Comparison of ENCODE assay signal across 8 cellular contexts in the genomic region with DNA sequence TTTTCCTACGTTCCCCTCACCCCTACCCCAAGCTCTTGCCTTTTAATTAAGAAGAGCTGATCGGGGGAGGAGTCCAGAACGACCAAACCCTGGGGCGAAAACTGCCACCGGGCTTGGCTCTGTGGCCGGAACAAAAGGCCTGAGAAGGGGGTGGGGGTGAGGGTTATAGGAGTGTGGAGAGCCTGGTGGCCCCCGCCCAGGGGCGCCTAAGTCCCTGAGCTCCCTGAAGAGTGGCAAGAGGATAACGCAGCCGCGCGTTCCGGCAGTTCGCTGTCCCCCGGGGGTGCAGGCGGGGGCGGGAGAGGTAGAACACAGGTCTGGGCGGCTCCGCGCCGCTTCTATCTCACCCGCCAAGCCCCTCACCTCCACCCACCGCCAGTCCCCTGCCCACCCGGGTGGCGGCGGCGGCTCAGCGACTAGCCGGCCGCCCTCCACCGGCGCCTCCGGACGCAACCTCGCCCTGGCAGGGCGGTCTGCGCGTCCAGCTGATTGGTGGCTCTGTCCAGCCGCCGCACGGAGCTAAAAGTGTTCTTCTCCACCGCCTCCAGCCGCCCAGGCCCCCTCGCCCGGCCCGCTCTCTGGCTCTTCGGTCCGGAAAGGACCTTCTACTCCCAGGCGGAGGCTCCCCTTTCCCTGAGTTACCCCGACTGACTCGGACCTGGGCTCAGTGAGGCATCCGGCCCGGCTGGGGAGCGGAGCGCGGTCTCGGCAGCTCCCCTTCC. TPM values are rescaled to one million over a fixed set of nuclear protein-coding genes. Genes with fewer than 3 reads are reported as not detected.
DNase-seq lines count a peak whose midpoint lies in the region; ATAC-seq and TF ChIP-seq lines count a peak whose summit lies in the region.

No MANE protein-coding gene starts in this region.

- in situ Hi-C loops in IMR-90 (cut with MboI; ENCODE audit: low sequenced_read_pairs): loop anchor here (10.0 to 25.0 kb wide), 4 partner anchors 216 to 1443 kb away; no protein-coding TSS in a partner anchor

- peak overlapping the region; percentile 86 for H4K91ac ChIP-seq in IMR-90 (ENCODE audit: insufficient read depth, low read depth, low read length)

- H3K56ac ChIP-seq in IMR-90 (ENCODE audit: extremely low read depth, insufficient read depth, low read length): peak overlapping the region; percentile 97

- peak overlapping the region; percentile 92 for H3K18ac ChIP-seq in IMR-90 (ENCODE audit: low read depth, low read length)

- TF ChIP-seq RAD21 in IMR-90 (IDR thresholded peaks at IDR 0.05; ENCODE audit: low read length): no peak

- peaks cover 12 to 16% of the 10 kb centered on the region in 2 experiments for H3K79me1 ChIP-seq in IMR-90 (ENCODE audit: low read depth in 1 of 2, low read length in 2 of 2)

- CTCF ChIA-PET in IMR-90 (lab: Yijun Ruan, JAX): interaction anchor here (0.6 to 1.8 kb wide), 4 partner anchors 20 to 874 kb away, joined by 3 to 5 read pairs (median 4); no protein-coding TSS in a partner anchor

- H3K36me3 ChIP-seq in IMR-90 (ENCODE audit: control insufficient read depth, insufficient read depth, low read length): no peaks in the 10 kb centered on the region
- no peaks in the 10 kb centered on the region for H3K36me3 ChIP-seq in right lobe of liver

- dilution Hi-C loops in IMR-90 (cut with HindIII; ENCODE audit: low sequenced_read_pairs, unreplicated experiment): no loop called here

- H3K14ac ChIP-seq in IMR-90 (replicated peaks; ENCODE audit: low read depth, low read length): peak overlapping the region; percentile 90

- TF ChIP-seq CTCF in 22Rv1 (IDR thresholded peaks at IDR 0.05): no peak
- TF ChIP-seq CTCF in IMR-90 (conservative IDR thresholded peaks at IDR 0.05; ENCODE audit: low read depth, low read length): no peak
- TF ChIP-seq CTCF in cardiac fibroblast (IDR thresholded peaks at IDR 0.05; ENCODE audit: low read depth, low read length): no peak
- TF ChIP-seq CTCF in right lobe of liver (IDR thresholded peaks at IDR 0.05): no peak
- no peak for TF ChIP-seq CTCF in natural killer cell (IDR thresholded peaks at IDR 0.05)

- peak; percentile 60; the same call in 1 of the 2 replicates for TF ChIP-seq POLR2A in IMR-90 (IDR thresholded peaks at IDR 0.05; ENCODE audit: low read depth, low read length)
- no peak for TF ChIP-seq POLR2A in right lobe of liver (IDR thresholded peaks at IDR 0.05)

- no peak overlapping the region for H3K27ac Mint-ChIP-seq in natural killer cell

- no peaks in the 10 kb centered on the region for H3K27me3 ChIP-seq in IMR-90 (ENCODE audit: control insufficient read depth, insufficient read depth, low read length)
- H3K27me3 ChIP-seq in right lobe of liver: peaks cover 4 to 37% of the 10 kb centered on the region in 2 donors

- H3K27me3 Mint-ChIP-seq in natural killer cell (ENCODE audit: low read depth in 2 of 2): peaks cover 44 to 56% of the 10 kb centered on the region in 2 donors

- DNase-seq in IMR-90 (peak; percentile 65), cardiac fibroblast (ENCODE audit: low read depth in 2 of 2) (peak; percentile 51 to 55), right lobe of liver (peak in 2 of 3 donors; percentile 19 to 48), MV-4-11 (lab: John Stamatoyannopoulos, UW) (no peak), natural killer cell (no peak), NCI-H2029 (lab: John Stamatoyannopoulos, UW) (no peak)

- no peaks in the 10 kb centered on the region for H4K20me1 ChIP-seq in IMR-90 (ENCODE audit: insufficient read depth, low read length)

- peak overlapping the region; percentile 85 for H2AFZ ChIP-seq in IMR-90 (replicated peaks; ENCODE audit: low read length, poor library complexity)

- intact Hi-C loops in IMR-90 (cut with micrococcal nuclease) (loop anchor here (1.0 to 10.0 kb wide), 7 partner anchors 18 to 1613 kb away; no protein-coding TSS in a partner anchor), right lobe of liver (cut with DNase I) (no loop called here), natural killer cell (cut with micrococcal nuclease) (no loop called here)

- H3K4me2 ChIP-seq in IMR-90 (ENCODE audit: low read depth, low read length): peak overlapping the region; percentile 96

- WGBS in IMR-90 (ENCODE audit: extremely low coverage in 2 of 2, insufficient read length in 1 of 2), 2 experiments: no CpG with 5 or more reads among the region's 57 CpGs
- 2% methylated on average over 15 of the region's 57 CpGs for WGBS in right lobe of liver (ENCODE audit: insufficient coverage, low coverage, low lambda C conversion rate, missing lambda C conversion rate)

- H3K9me3 ChIP-seq in IMR-90 (ENCODE audit: control insufficient read depth, insufficient read depth, low read length) (no peaks in the 10 kb centered on the region), right lobe of liver (no peaks in the 10 kb centered on the region)

- H3K36me3 Mint-ChIP-seq in natural killer cell: peaks cover 19% of the 10 kb centered on the region

- H3K9me3 Mint-ChIP-seq in natural killer cell: peaks cover 8 to 12% of the 10 kb centered on the region in 2 donors

- peak overlapping the region; percentile 42; the same call in 1 of the 2 replicates for H2AK5ac ChIP-seq in IMR-90 (ENCODE audit: low read depth, low read length)

- H3K4me3 Mint-ChIP-seq in natural killer cell: no peak overlapping the region

- POLR2A ChIA-PET in IMR-90 (lab: Charles Lee; ENCODE audit: unreplicated experiment): interaction anchor here (0.5 to 1.0 kb wide), 4 partner anchors 23 to 972 kb away, joined by 3 to 7 read pairs (median 3); no protein-coding TSS in a partner anchor

- peaks cover 2% of the 10 kb centered on the region for H3K9me1 ChIP-seq in IMR-90 (ENCODE audit: insufficient read depth, low read length)

- BruUV-seq in IMR-90 (replicated peaks; lab: Mats Ljungman, UMichigan): TSS peak; percentile 30

- peak overlapping the region; percentile 96 for H3K9ac ChIP-seq in IMR-90 (ENCODE audit: low read depth, low read length)

- no peaks in the 10 kb centered on the region for H3K4me1 Mint-ChIP-seq in natural killer cell

- peak overlapping the region; percentile 88 for H4K5ac ChIP-seq in IMR-90 (ENCODE audit: low read depth, low read length)

- H2AK9ac ChIP-seq in IMR-90 (replicated peaks; ENCODE audit: low read depth, low read length, poor library complexity): peak overlapping the region; percentile 76

- H2BK20ac ChIP-seq in IMR-90 (ENCODE audit: low read depth, low read length): peak overlapping the region; percentile 9; the same call in 1 of the 2 replicates

- H4K8ac ChIP-seq in IMR-90 (ENCODE audit: low read depth in 2 of 2, low read length in 2 of 2): peak overlapping the region; percentile 75 to 82

- H2BK15ac ChIP-seq in IMR-90 (ENCODE audit: low read depth, low read length): no peak overlapping the region

- H3K4me3 ChIP-seq in IMR-90 (ENCODE audit: insufficient read depth, low read depth, low read length) (peak overlapping the region; percentile 70), cardiac fibroblast (replicated peaks in 1 of 2; ENCODE audit: low read depth in 2 of 2, low read length in 2 of 2) (peak overlapping the region; percentile 60 to 65), right lobe of liver (peak overlapping the region in 1 of 3 donors; percentile 26)

- H2BK5ac ChIP-seq in IMR-90 (ENCODE audit: low read depth, low read length, poor library complexity, severe bottlenecking): peak overlapping the region; percentile 93

- H3K4me1 ChIP-seq in IMR-90 (ENCODE audit: control insufficient read depth, insufficient read depth, low read length) (peaks cover 6% of the 10 kb centered on the region), right lobe of liver (peaks cover 0 to 9% (median 4%) of the 10 kb centered on the region in 4 donors)

- peak overlapping the region; percentile 82 for H2BK120ac ChIP-seq in IMR-90 (ENCODE audit: low read depth, low read length)

- H3K23ac ChIP-seq in IMR-90 (ENCODE audit: low read depth, low read length): peak overlapping the region; percentile 39

- ATAC-seq in IMR-90 (ENCODE audit: low read depth) (peak; percentile 48), right lobe of liver (peak; percentile 43 to 58 (median 46)), natural killer cell (no peak), GM21717 (IDR thresholded peaks at IDR 0.05; ENCODE audit: unreplicated experiment) (no peak)

- peak overlapping the region; percentile 61 for H3K4ac ChIP-seq in IMR-90 (ENCODE audit: low read depth, low read length)

- H3K27ac ChIP-seq in 22Rv1 (peak overlapping the region; percentile 99), IMR-90 (ENCODE audit: insufficient read depth, low read length) (peak overlapping the region; percentile 98), right lobe of liver (no peak overlapping the region)

TF ChIP-seq in IMR-90, 13 proteins besides CTCF, POLR2A, EP300 and RAD21:
- TF ChIP-seq MXI1 (IDR thresholded peaks at IDR 0.05; ENCODE audit: borderline replicate concordance, low read depth, low read length) (peak; percentile 62; the same call in 1 of the 2 replicates), MAZ (IDR thresholded peaks at IDR 0.05; ENCODE audit: borderline replicate concordance, low read depth, low read length) (no peak; the same call in 1 of the 2 replicates), MAFK (IDR thresholded peaks at IDR 0.05; ENCODE audit: low read depth, low read length) (no peak), SMC3 (IDR thresholded peaks at IDR 0.05; ENCODE audit: low read depth, low read length) (peak; percentile 9; the same call in 1 of the 2 replicates), CEBPB (IDR thresholded peaks at IDR 0.05; ENCODE audit: low read depth, low read length) (no peak), NFE2L2 (IDR thresholded peaks at IDR 0.05; ENCODE audit: low read depth, low read length) (no peak), FOS (IDR thresholded peaks at IDR 0.05; ENCODE audit: low read depth, low read length) (no peak), CHD1 (IDR thresholded peaks at IDR 0.05; ENCODE audit: low read depth, low read length) (no peak)
- TF ChIP-seq, protein P1, sequence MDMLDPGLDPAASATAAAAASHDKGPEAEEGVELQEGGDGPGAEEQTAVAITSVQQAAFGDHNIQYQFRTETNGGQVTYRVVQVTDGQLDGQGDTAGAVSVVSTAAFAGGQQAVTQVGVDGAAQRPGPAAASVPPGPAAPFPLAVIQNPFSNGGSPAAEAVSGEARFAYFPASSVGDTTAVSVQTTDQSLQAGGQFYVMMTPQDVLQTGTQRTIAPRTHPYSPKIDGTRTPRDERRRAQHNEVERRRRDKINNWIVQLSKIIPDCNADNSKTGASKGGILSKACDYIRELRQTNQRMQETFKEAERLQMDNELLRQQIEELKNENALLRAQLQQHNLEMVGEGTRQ (IDR thresholded peaks at IDR 0.05; ENCODE audit: low read depth, low read length): no peak
TF ChIP-seq in IMR-90: peak in this region for 2.

RNA-seq across cellular contexts. Expression of a gene that starts 18.8 kb away (rescaled TPM):
- 152 and 174 TPM in 2 replicates for total RNA-seq in IMR-90 (2012; rRNA removed)
- polyA plus RNA-seq in IMR-90 (2012; rRNA removed): 91.9 and 94.8 TPM in 2 replicates
- polyA plus RNA-seq in IMR-90 (2012; cell fraction: cytosol; rRNA removed): 50.7 and 60.1 TPM in 2 replicates
- 65.9 and 184 TPM in 2 replicates for polyA plus RNA-seq in IMR-90 (2012; cell fraction: nucleus; rRNA removed; ENCODE audit: low replicate concordance)
- under 1 TPM in 3 of 6 experiments, not detected in 3; 0.06 to 0.27 (median 0.12) TPM for total RNA-seq in right lobe of liver
- total RNA-seq in natural killer cell: not detected

Comparison
In these comparisons a context has a peak if more than half of its experiments do, and no peak if none do; other contexts are left out.
1. H3K27ac ChIP-seq: peak in 22Rv1 (single experiment) and IMR-90 (single experiment); none in right lobe of liver (0 of 3).
2. ATAC-seq: peak in IMR-90 (single experiment) and right lobe of liver (4 of 4); none in natural killer cell (0 of 3) and GM21717 (single experiment).
3. DNase-seq: peak in IMR-90 (single experiment), cardiac fibroblast (2 of 2) and right lobe of liver (2 of 3); none in MV-4-11 (single experiment), natural killer cell (single experiment) and NCI-H2029 (single experiment).
4. RNA of a gene that starts 18.8 kb away (total RNA-seq): 152 to 174 TPM in IMR-90; 0.06 to 0.27 TPM in right lobe of liver and not detected in natural killer cell; every median in the first group is over 100 times any median in the second.